Comparison of ENCODE assay signal across 1 cellular context in genomic region chr1:6445062-6445763, GRCh38.
TF ChIP-seq lines count a peak whose summit lies in the region.

No MANE protein-coding gene starts in this region.

TF ChIP-seq in HCT116, 20 proteins besides CTCF, POLR2A, EP300 and RAD21:
- peak; percentile 13; the same call in 1 of the 2 replicates for TF ChIP-seq POLR2AphosphoS5 (IDR thresholded peaks at IDR 0.05; ENCODE audit: low read depth, low read length)
- no peak for TF ChIP-seq SRF (IDR thresholded peaks at IDR 0.05; ENCODE audit: low read depth)
- TF ChIP-seq YY1 (IDR thresholded peaks at IDR 0.05; ENCODE audit: extremely low read depth, insufficient replicate concordance, low read depth, low read length), result no peak
